15 cellular contexts compared by ENCODE assay signal in the genomic region with DNA sequence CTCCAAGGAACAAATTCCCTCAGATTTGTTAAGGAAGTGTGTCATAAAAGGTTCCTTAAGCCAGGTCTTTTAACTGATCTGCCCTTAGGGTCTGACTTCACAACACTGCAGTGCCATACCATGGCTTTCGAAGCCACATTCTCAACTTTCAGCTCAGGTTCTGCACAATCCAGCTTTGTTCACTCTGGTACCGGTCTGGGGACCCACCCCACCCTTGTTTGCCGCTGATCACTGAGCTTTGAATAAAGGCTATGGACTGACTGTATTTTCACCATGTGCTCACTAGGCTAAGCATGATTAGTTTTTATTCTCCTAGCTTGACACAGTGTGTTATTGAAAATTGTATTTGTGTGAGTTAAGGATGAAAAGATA. TPM values are rescaled to one million over a fixed set of nuclear protein-coding genes. Genes with fewer than 3 reads are reported as not detected.
DNase-seq lines count a peak whose midpoint lies in the region; ATAC-seq and TF ChIP-seq lines count a peak whose summit lies in the region.
"Had no signal": no experiment of that assay in that cellular context is flagged by ENCODE, and none has a peak within 500 bp of the region (broad histone marks: within the 10 kb centered on the region; RNA-seq: fewer than 3 reads in every experiment).

No MANE protein-coding gene starts in this region.

- H3K27me3 ChIP-seq in breast epithelium (no peaks in the 10 kb centered on the region), endodermal cell (ENCODE audit: control insufficient read depth, insufficient read depth, low read length, poor library complexity, severe bottlenecking) (no peaks in the 10 kb centered on the region), neural progenitor cell (no peaks in the 10 kb centered on the region), tibial nerve (no peaks in the 10 kb centered on the region)

- TF ChIP-seq EP300 in tibial nerve (IDR thresholded peaks at IDR 0.05) = no peak

- intact Hi-C loops in breast epithelium (cut with DNase I; ENCODE audit: low total_unique reads) (no loop called here), MCF 10A (cut with micrococcal nuclease) (no loop called here)

- H3K9me3 Mint-ChIP-seq in MCF 10A (ENCODE audit: unreplicated experiment) (no peaks in the 10 kb centered on the region), endodermal cell (no peaks in the 10 kb centered on the region), neural progenitor cell (no peaks in the 10 kb centered on the region), HFFc6 (no peaks in the 10 kb centered on the region)
- H3K9me3 Mint-ChIP-seq: activated CD4-positive, alpha-beta T cell treated with anti-CD3 and anti-CD28 coated beads, Interleukin-2, amount 10 ng/mL, durations not matched to agents 7 days and 5 days; T-helper 2 cell treated with Interferon-gamma antibody and Interleukin-4, amounts not matched to agents 5 μg/mL and 100 μg/mL, for 36 hours had no signal

- H3K27ac ChIP-seq in breast epithelium (peak overlapping the region; percentile 6 to 77), endodermal cell (ENCODE audit: low read depth, low read length) (peak overlapping the region; percentile 21), neural progenitor cell (no peak overlapping the region), tibial nerve (peak overlapping the region in 3 of 4 donors; percentile 10 to 79 (median 34))
- H3K27ac ChIP-seq: coronary artery had no signal

- no peak overlapping the region for H3K4me2 ChIP-seq in neural progenitor cell

- peaks cover 52% of the 10 kb centered on the region for H3K79me2 ChIP-seq in neural progenitor cell (ENCODE audit: low read depth)

- CTCF ChIA-PET in MCF 10A (lab: Yijun Ruan, JAX) = interaction anchor here (0.7 kb wide), 2 partner anchors 15 to 279 kb away, joined by 4 to 5 read pairs; a partner anchor contains a TSS

- DNase-seq in breast epithelium (ENCODE audit: low spot score in 2 of 2) (no peak), MCF 10A (ENCODE audit: unreplicated experiment) (no peak), endodermal cell (no peak), neural progenitor cell (ENCODE audit: low spot score) (no peak), tibial nerve (ENCODE audit: low spot score in 2 of 2) (no peak), A172 (ENCODE audit: low spot score) (no peak), HFFc6 (no peak)
- DNase-seq: activated CD4-positive, alpha-beta T cell treated with anti-CD3 and anti-CD28 coated beads, Interleukin-2, amount 10 ng/mL, durations not matched to agents 7 days and 5 days; aorta; NCI-H2081 treated with DMSO at 0.1 percent for 48 hours; posterior cingulate gyrus had no signal

- H3K9me3 ChIP-seq in breast epithelium (no peaks in the 10 kb centered on the region), endodermal cell (ENCODE audit: control insufficient read depth, low read length) (no peaks in the 10 kb centered on the region), neural progenitor cell (ENCODE audit: low read depth) (no peaks in the 10 kb centered on the region), tibial nerve (no peaks in the 10 kb centered on the region)

- TF ChIP-seq POLR2A in breast epithelium (IDR thresholded peaks at IDR 0.05) (no peak), tibial nerve (IDR thresholded peaks at IDR 0.05) (no peak)

- H3K27me3 Mint-ChIP-seq in MCF 10A (ENCODE audit: insufficient read depth, unreplicated experiment) (no peaks in the 10 kb centered on the region), endodermal cell (ENCODE audit: insufficient read depth) (no peaks in the 10 kb centered on the region), neural progenitor cell (ENCODE audit: insufficient read depth, low read depth) (peaks cover 2% of the 10 kb centered on the region), HFFc6 (ENCODE audit: insufficient read depth) (peaks cover 2% of the 10 kb centered on the region)
- H3K27me3 Mint-ChIP-seq: activated CD4-positive, alpha-beta T cell treated with anti-CD3 and anti-CD28 coated beads, Interleukin-2, amount 10 ng/mL, durations not matched to agents 7 days and 5 days had no signal

- no peak overlapping the region for H3K9ac ChIP-seq in endodermal cell (ENCODE audit: extremely low read depth, low read length, poor library complexity, severe bottlenecking)
- peak overlapping the region; percentile 25 for H3K9ac ChIP-seq in neural progenitor cell

- H3K4me1 Mint-ChIP-seq in MCF 10A (ENCODE audit: insufficient read depth, unreplicated experiment) = peaks cover 18% of the 10 kb centered on the region
- H3K4me1 Mint-ChIP-seq in endodermal cell = peaks cover 13% of the 10 kb centered on the region
- H3K4me1 Mint-ChIP-seq in neural progenitor cell = peaks cover 4% of the 10 kb centered on the region
- peaks cover 28% of the 10 kb centered on the region for H3K4me1 Mint-ChIP-seq in HFFc6 (ENCODE audit: low read depth)

- BruUV-seq in MCF 10A (replicated peaks; lab: Mats Ljungman, UMichigan) = no TSS peak

- TF ChIP-seq CTCF in breast epithelium (IDR thresholded peaks at IDR 0.05) (no peak), MCF 10A (IDR thresholded peaks at IDR 0.05; ENCODE audit: unreplicated experiment) (no peak), endodermal cell (conservative IDR thresholded peaks at IDR 0.05) (no peak), neural progenitor cell (IDR thresholded peaks at IDR 0.05) (no peak), tibial nerve (IDR thresholded peaks at IDR 0.05) (no peak), HFFc6 (IDR thresholded peaks at IDR 0.05) (no peak)

- H3K4me3 Mint-ChIP-seq in MCF 10A (ENCODE audit: unreplicated experiment) (no peak overlapping the region), endodermal cell (no peak overlapping the region), neural progenitor cell (no peak overlapping the region), HFFc6 (no peak overlapping the region)
- H3K4me3 Mint-ChIP-seq: activated CD4-positive, alpha-beta T cell treated with anti-CD3 and anti-CD28 coated beads, Interleukin-2, amount 10 ng/mL, durations not matched to agents 7 days and 5 days; T-helper 2 cell treated with Interferon-gamma antibody and Interleukin-4, amounts not matched to agents 5 μg/mL and 100 μg/mL, for 36 hours had no signal

- no peak overlapping the region for H2AFZ ChIP-seq in neural progenitor cell (replicated peaks)

- ATAC-seq in HG03095 (IDR thresholded peaks at IDR 0.05; ENCODE audit: unreplicated experiment) = no peak

- POLR2A ChIA-PET in MCF 10A (lab: Yijun Ruan, JAX) = interaction anchor here (0.6 to 1.9 kb wide), 4 partner anchors 14 to 1064 kb away, joined by 3 to 5 read pairs (median 4); a partner anchor contains a TSS

- H3K4me3 ChIP-seq in breast epithelium (peak overlapping the region in 1 of 3 donors; percentile 7), endodermal cell (ENCODE audit: low read length) (no peak overlapping the region), neural progenitor cell (no peak overlapping the region), tibial nerve (no peak overlapping the region)
- H3K4me3 ChIP-seq: coronary artery had no signal

- H3K36me3 Mint-ChIP-seq in MCF 10A (ENCODE audit: insufficient read depth, unreplicated experiment) = peaks cover 41% of the 10 kb centered on the region
- peaks cover 21% of the 10 kb centered on the region for H3K36me3 Mint-ChIP-seq in endodermal cell (ENCODE audit: low read depth)
- peaks cover 12% of the 10 kb centered on the region for H3K36me3 Mint-ChIP-seq in neural progenitor cell
- H3K36me3 Mint-ChIP-seq in HFFc6 (ENCODE audit: low read depth) = peaks cover 11% of the 10 kb centered on the region; the same call in 1 of the 2 replicates

- H3K27ac Mint-ChIP-seq in MCF 10A (ENCODE audit: low read depth, unreplicated experiment) (no peak overlapping the region), endodermal cell (no peak overlapping the region), neural progenitor cell (no peak overlapping the region), HFFc6 (no peak overlapping the region)
- H3K27ac Mint-ChIP-seq: activated CD4-positive, alpha-beta T cell treated with anti-CD3 and anti-CD28 coated beads, Interleukin-2, amount 10 ng/mL, durations not matched to agents 7 days and 5 days had no signal

- peaks cover 6 to 9% of the 10 kb centered on the region in 2 donors for H3K4me1 ChIP-seq in breast epithelium
- no peaks in the 10 kb centered on the region for H3K4me1 ChIP-seq in endodermal cell (ENCODE audit: control insufficient read depth, insufficient read depth, low read length)
- H3K4me1 ChIP-seq in neural progenitor cell = peaks cover 10% of the 10 kb centered on the region
- peaks cover 0 to 53% (median 31%) of the 10 kb centered on the region in 4 donors for H3K4me1 ChIP-seq in tibial nerve

- WGBS in endodermal cell (ENCODE audit: insufficient coverage in 1 of 2, insufficient read length in 1 of 2), 2 experiments = 67 to 91% methylated on average over 1 to 3 of the region's 3 CpGs
- whole genome bisulfite sequencing in tibial nerve, 2 donors = 34 to 47% methylated on average over 3 of the region's 3 CpGs

- H3K36me3 ChIP-seq in breast epithelium = peaks cover 4% of the 10 kb centered on the region
- H3K36me3 ChIP-seq in endodermal cell (ENCODE audit: control insufficient read depth, insufficient read depth, low read length) = peaks cover 33% of the 10 kb centered on the region
- H3K36me3 ChIP-seq in neural progenitor cell = no peaks in the 10 kb centered on the region
- H3K36me3 ChIP-seq in tibial nerve = peaks cover 0 to 42% (median 0%) of the 10 kb centered on the region in 3 donors

- peaks cover 25% of the 10 kb centered on the region for H4K20me1 ChIP-seq in neural progenitor cell (ENCODE audit: low read depth)

- no peaks in the 10 kb centered on the region for H3F3A ChIP-seq in neural progenitor cell (ENCODE audit: low read depth)

RNA-seq across cellular contexts. Expression of a gene that starts 15.9 kb away (rescaled TPM):
- total RNA-seq in breast epithelium (100 to 1,000 TPM; 107 to 144 (median 125) TPM), MCF 10A (2022) (70.2 and 83.6 TPM in 2 replicates), endodermal cell (10 to 100 TPM; 54.5 to 63.0 TPM), neural progenitor cell (ENCODE audit: low replicate concordance) (24.0 and 31.3 TPM in 2 replicates), tibial nerve (100 to 1,000 TPM; 102 to 128 (median 108) TPM)
- 62.9 TPM for polyA plus RNA-seq in endodermal cell (2013, experiment 1 of 2)
- 61.1 TPM for polyA plus RNA-seq in endodermal cell (2013, experiment 2 of 2)
- total RNA-seq in A172 (2014; rRNA removed; shearing (Covaris generic)) = 30.7 TPM in 2 replicates
- 100 to 1,000 TPM in 1 of 6 experiments, 10 to 100 TPM in 5; 87.4 to 102 (median 96.1) TPM for total RNA-seq in HFFc6 (2021; fragmentation: NEBNext Ultra II Directional; extraction: Animal tissue kit (Norgen Biotek cat#: 25700))

RNA-seq across cellular contexts. Expression of a gene that starts 18.0 kb away (rescaled TPM):
- total RNA-seq in breast epithelium = 10 to 100 TPM; 42.6 to 71.8 (median 50.9) TPM
- 38.7 and 44.7 TPM in 2 replicates for total RNA-seq in MCF 10A (2022)
- 10 to 100 TPM; 54.6 to 63.2 TPM for total RNA-seq in endodermal cell
- 94.6 TPM for polyA plus RNA-seq in endodermal cell (2013, experiment 1 of 2)
- polyA plus RNA-seq in endodermal cell (2013, experiment 2 of 2) = 76.5 TPM
- total RNA-seq in neural progenitor cell (ENCODE audit: low replicate concordance) = 114 and 210 TPM in 2 replicates
- 10 to 100 TPM; 22.9 to 46.9 (median 32.7) TPM for total RNA-seq in tibial nerve
- total RNA-seq in A172 (2014; rRNA removed; shearing (Covaris generic)) = 179 and 181 TPM in 2 replicates
- total RNA-seq in HFFc6 (2021; fragmentation: NEBNext Ultra II Directional; extraction: Animal tissue kit (Norgen Biotek cat#: 25700)) = 10 to 100 TPM; 46.5 to 61.1 (median 53.2) TPM

RNA-seq across cellular contexts. Expression of a gene that starts 39.9 kb away (rescaled TPM):
- 1 to 10 TPM in 1 of 3 donors, under 1 TPM in 2; 0.48 to 1.5 (median 0.98) TPM for total RNA-seq in breast epithelium
- total RNA-seq in MCF 10A (2022) = 0.16 and 0.25 TPM in 2 replicates
- total RNA-seq in endodermal cell = 1 to 10 TPM; 1.6 to 2.6 TPM
- polyA plus RNA-seq in endodermal cell (2013, experiment 1 of 2) = 0.96 TPM
- 1.1 TPM for polyA plus RNA-seq in endodermal cell (2013, experiment 2 of 2)
- 4.0 and 6.4 TPM in 2 replicates for total RNA-seq in neural progenitor cell (ENCODE audit: low replicate concordance)
- 10 to 100 TPM in 3 of 4 donors, 1 to 10 TPM in 1; 1.2 to 45.9 (median 28.7) TPM for total RNA-seq in tibial nerve
- 0.78 and 1.3 TPM in 2 replicates for total RNA-seq in A172 (2014; rRNA removed; shearing (Covaris generic))
- total RNA-seq in HFFc6 (2021; fragmentation: NEBNext Ultra II Directional; extraction: Animal tissue kit (Norgen Biotek cat#: 25700)) = under 1 TPM in 4 of 6 experiments, not detected in 2; 0.07 to 0.21 (median 0.14) TPM
- polyA plus RNA-seq: fibroblast of lung had no signal

RNA-seq across cellular contexts. Expression of a gene that starts 51.2 kb away (rescaled TPM):
- total RNA-seq in breast epithelium (100 to 1,000 TPM; 239 to 331 (median 312) TPM), MCF 10A (2022) (874 and 1,247 TPM in 2 replicates), endodermal cell (100 to 1,000 TPM; 551 to 652 TPM), neural progenitor cell (ENCODE audit: low replicate concordance) (109 and 137 TPM in 2 replicates), tibial nerve (100 to 1,000 TPM; 168 to 290 (median 214) TPM)
- polyA plus RNA-seq in endodermal cell (2013, experiment 1 of 2) = 347 TPM
- 348 TPM for polyA plus RNA-seq in endodermal cell (2013, experiment 2 of 2)
- total RNA-seq in A172 (2014; rRNA removed; shearing (Covaris generic)) = 567 and 593 TPM in 2 replicates
- 1,000 to 10,000 TPM; 1,000 to 1,254 (median 1,048) TPM for total RNA-seq in HFFc6 (2021; fragmentation: NEBNext Ultra II Directional; extraction: Animal tissue kit (Norgen Biotek cat#: 25700))
